ENCODE assay signal across 20 cellular contexts in genomic region chr7:50631639-50632038, GRCh38.
DNase-seq lines count a peak whose midpoint lies in the region; TF ChIP-seq lines count a peak whose summit lies in the region.
"Had no signal": no experiment of that assay in that cellular context is flagged by ENCODE, and none has a peak within 500 bp of the region (broad histone marks: within the 10 kb centered on the region; RNA-seq: fewer than 3 reads in every experiment).

No MANE protein-coding gene starts in this region.

- CTCF ChIA-PET in Caco-2 (lab: Charles Lee), result no interaction called here
- CTCF ChIA-PET in A673 (lab: Charles Lee), result no interaction called here

- BruUV-seq in Caco-2 (replicated peaks; lab: Mats Ljungman, UMichigan) (no TSS peak), A673 (replicated peaks; lab: Mats Ljungman, UMichigan) (no TSS peak)

- no peak overlapping the region for H3K9ac ChIP-seq in HUES6 (ENCODE audit: low read length)
- no peak overlapping the region for H3K9ac ChIP-seq in neuronal stem cell (ENCODE audit: low read depth, low read length, poor library complexity)
- H3K9ac ChIP-seq: BLaER1 treated with 17β-estradiol and CSF1 and Interleukin-3, amounts not matched to agents 10 nM and 100 nM had no signal

- H3K4me1 Mint-ChIP-seq in Caco-2 (ENCODE audit: low read depth, unreplicated experiment), result peaks cover 21% of the 10 kb centered on the region

- H3K4me1 ChIP-seq in Caco-2 (peaks cover 9% of the 10 kb centered on the region), HUES6 (ENCODE audit: control insufficient read depth, insufficient read depth, low read length) (peaks cover 24% of the 10 kb centered on the region), left ventricle myocardium inferior (peaks cover 67% of the 10 kb centered on the region), neuronal stem cell (ENCODE audit: control insufficient read depth in 2 of 2, insufficient read depth in 1 of 2, low read depth in 1 of 2, low read length in 2 of 2) (peaks cover 0 to 16% of the 10 kb centered on the region in 2 donors), A673 (ENCODE audit: insufficient read depth, low read length, poor library complexity, severe bottlenecking) (no peaks in the 10 kb centered on the region)

- H2AFZ ChIP-seq in neuronal stem cell (ENCODE audit: low read length), result no peak overlapping the region

- H3K4me2 ChIP-seq in neuronal stem cell (ENCODE audit: insufficient read depth, low read length, poor library complexity, severe bottlenecking), result no peak overlapping the region
- H3K4me2 ChIP-seq: BLaER1 treated with 17β-estradiol and CSF1 and Interleukin-3, amounts not matched to agents 10 nM and 100 nM had no signal

- no peak overlapping the region for H3K4me3 Mint-ChIP-seq in Caco-2 (ENCODE audit: unreplicated experiment)
- H3K4me3 Mint-ChIP-seq: CD8-positive, alpha-beta T cell had no signal

- peak overlapping the region; percentile 44 for H3K18ac ChIP-seq in neuronal stem cell (ENCODE audit: low read length)

- POLR2A ChIA-PET in Caco-2 (lab: Charles Lee) (no interaction called here), A673 (lab: Charles Lee; ENCODE audit: low non-redundant PET) (no interaction called here)

- H3K36me3 Mint-ChIP-seq in Caco-2 (ENCODE audit: insufficient read depth, unreplicated experiment), result peaks cover 12% of the 10 kb centered on the region
- H3K36me3 Mint-ChIP-seq: CD8-positive, alpha-beta T cell had no signal

- H3K27ac Mint-ChIP-seq in Caco-2 (ENCODE audit: unreplicated experiment), result peak overlapping the region; percentile 29
- H3K27ac Mint-ChIP-seq: CD8-positive, alpha-beta T cell had no signal

- H4K91ac ChIP-seq in neuronal stem cell (ENCODE audit: low read depth, low read length, poor library complexity), result no peak overlapping the region

- H2BK15ac ChIP-seq in neuronal stem cell (ENCODE audit: low read length), result no peak overlapping the region

- H3K36me3 ChIP-seq in Caco-2 (ENCODE audit: control insufficient read depth, insufficient read depth, low read length), result peaks cover under 1% of the 10 kb centered on the region; the same call in 1 of the 2 replicates
- H3K36me3 ChIP-seq in HUES6 (ENCODE audit: control insufficient read depth, insufficient read depth, low read length), result peaks cover under 1% of the 10 kb centered on the region
- peaks cover under 1% of the 10 kb centered on the region for H3K36me3 ChIP-seq in left ventricle myocardium inferior
- peaks cover 1 to 11% of the 10 kb centered on the region in 2 donors for H3K36me3 ChIP-seq in neuronal stem cell (replicated peaks in 1 of 2; ENCODE audit: control insufficient read depth in 2 of 2, insufficient read depth in 2 of 2, low read length in 2 of 2)
- no peaks in the 10 kb centered on the region for H3K36me3 ChIP-seq in A673 (ENCODE audit: insufficient read depth, low read length, poor library complexity, severe bottlenecking)

- DNase-seq in Caco-2 (no peak), left ventricle myocardium inferior (no peak), neuronal stem cell (ENCODE audit: low spot score) (no peak), MV-4-11 (lab: John Stamatoyannopoulos, UW) (no peak), GM10266 (ENCODE audit: extremely low spot score) (no peak), AG08395 (ENCODE audit: low spot score) (no peak), A673 (ENCODE audit: low spot score) (no peak)
- DNase-seq: CD8-positive, alpha-beta T cell; DMS53; EL; GF-D8; Karpas-422; NCI-H1694 treated with DMSO at 0.1 percent for 48 hours; NCI-H446 treated with DMSO at 0.1 percent for 48 hours; NCI-H526 treated with DMSO at 0.1 percent for 48 hours; OCI-M1; SHP77 treated with DMSO at 0.1 percent for 48 hours had no signal

- H3K14ac ChIP-seq in neuronal stem cell (ENCODE audit: low read length), result no peak overlapping the region

- no peak overlapping the region for H2BK12ac ChIP-seq in neuronal stem cell (ENCODE audit: low read length)

- H2BK120ac ChIP-seq in neuronal stem cell (ENCODE audit: low read depth, low read length), result no peak overlapping the region

- H3K9me3 ChIP-seq in Caco-2, result 0 out of 2 replicates have a peak, but pooled peaks cover 3% of the 10 kb centered on the region
- peaks cover 9% of the 10 kb centered on the region; the same call in 1 of the 2 replicates for H3K9me3 ChIP-seq in HUES6 (ENCODE audit: control insufficient read depth, insufficient read depth, low read depth, low read length)
- peaks cover 11% of the 10 kb centered on the region for H3K9me3 ChIP-seq in left ventricle myocardium inferior (replicated peaks)
- peaks cover 0 to 17% of the 10 kb centered on the region in 2 donors for H3K9me3 ChIP-seq in neuronal stem cell (replicated peaks in 1 of 2; ENCODE audit: control insufficient read depth in 2 of 2, insufficient read depth in 1 of 2, low read depth in 1 of 2, low read length in 2 of 2)
- H3K9me3 ChIP-seq in A673 (ENCODE audit: low read depth, low read length, poor library complexity, severe bottlenecking), result no peaks in the 10 kb centered on the region

- intact Hi-C loops in Caco-2 (cut with micrococcal nuclease; ENCODE audit: unreplicated experiment) (loop anchor here (2.0 to 10.0 kb wide), 2 partner anchors 17 to 373 kb away; no protein-coding TSS in a partner anchor), left ventricle myocardium inferior (cut with micrococcal nuclease) (no loop called here), A673 (cut with micrococcal nuclease; ENCODE audit: unreplicated experiment) (loop anchor here (2.0 kb wide), 1 partner anchor 539 kb away; the partner anchor contains the start of gene ZPBP)

- no peaks in the 10 kb centered on the region for H3K27me3 Mint-ChIP-seq in Caco-2 (ENCODE audit: insufficient read depth, unreplicated experiment)

- peak overlapping the region; percentile 40; the same call in 1 of the 2 replicates for H3K27ac ChIP-seq in HUES6 (ENCODE audit: low read depth, low read length)
- peak overlapping the region; percentile 62 for H3K27ac ChIP-seq in left ventricle myocardium inferior (replicated peaks)
- no peak overlapping the region for H3K27ac ChIP-seq in neuronal stem cell (replicated peaks; ENCODE audit: low read length)
- H3K27ac ChIP-seq in A673 (ENCODE audit: low read depth, low read length, poor library complexity, severe bottlenecking), result no peak overlapping the region
- H3K27ac ChIP-seq: BLaER1 treated with 17β-estradiol and CSF1 and Interleukin-3, amounts not matched to agents 10 nM and 100 nM; SK-N-MC had no signal

- H3K4me3 ChIP-seq in Caco-2 (ENCODE audit: low read depth, low read length), result no peak overlapping the region
- H3K4me3 ChIP-seq in HUES6 (ENCODE audit: low read depth, low read length), result no peak overlapping the region
- H3K4me3 ChIP-seq in left ventricle myocardium inferior, result no peak overlapping the region
- H3K4me3 ChIP-seq in neuronal stem cell (ENCODE audit: low read length in 2 of 2), result no peak overlapping the region
- H3K4me3 ChIP-seq in A673 (ENCODE audit: low read depth, low read length, poor library complexity, severe bottlenecking), result no peak overlapping the region
- H3K4me3 ChIP-seq: BLaER1 treated with 17β-estradiol and CSF1 and Interleukin-3, amounts not matched to agents 10 nM and 100 nM; SK-N-MC had no signal

- peaks cover 8% of the 10 kb centered on the region for H3K79me1 ChIP-seq in neuronal stem cell (ENCODE audit: low read depth, low read length)

- H4K8ac ChIP-seq in neuronal stem cell (ENCODE audit: low read depth, low read length), result no peak overlapping the region

- WGBS in neuronal stem cell (ENCODE audit: extremely low coverage in 2 of 2, insufficient read length in 2 of 2, insufficient replicate concordance in 1 of 2), 2 donors, result no CpG with 5 or more reads among the region's 7 CpGs

- H3K4ac ChIP-seq in neuronal stem cell (ENCODE audit: low read length), result no peak overlapping the region

- H3K9me3 Mint-ChIP-seq in Caco-2 (ENCODE audit: unreplicated experiment), result peaks cover 13% of the 10 kb centered on the region
- H3K9me3 Mint-ChIP-seq: CD8-positive, alpha-beta T cell had no signal

- no peak overlapping the region for H2AK5ac ChIP-seq in neuronal stem cell (ENCODE audit: low read depth, low read length)

- TF ChIP-seq CTCF in Caco-2 (IDR thresholded peaks at IDR 0.05; ENCODE audit: insufficient read depth in 1 of 2, low read depth in 1 of 2, low read length in 1 of 2, severe bottlenecking in 1 of 2, unreplicated experiment in 1 of 2) (no peak), left ventricle myocardium inferior (IDR thresholded peaks at IDR 0.05; ENCODE audit: borderline replicate concordance) (no peak), GM10266 (IDR thresholded peaks at IDR 0.05; ENCODE audit: control insufficient read depth, insufficient read depth, low read depth, missing control alignments) (no peak), A673 (conservative IDR thresholded peaks at IDR 0.05; ENCODE audit: low read depth, low read length) (no peak)

- H3K27me3 ChIP-seq in Caco-2 (replicated peaks; ENCODE audit: control insufficient read depth, insufficient read depth, low read length) (no peaks in the 10 kb centered on the region), HUES6 (ENCODE audit: control insufficient read depth, insufficient read depth, low read length) (no peaks in the 10 kb centered on the region), left ventricle myocardium inferior (ENCODE audit: low read depth) (no peaks in the 10 kb centered on the region), neuronal stem cell (ENCODE audit: control insufficient read depth in 3 of 3, insufficient read depth in 3 of 3, low read depth in 1 of 3, low read length in 3 of 3) (no peaks in the 10 kb centered on the region), A673 (replicated peaks; ENCODE audit: insufficient read depth, low read depth, low read length, poor library complexity) (no peaks in the 10 kb centered on the region)
- H3K27me3 ChIP-seq: BLaER1 treated with 17β-estradiol and CSF1 and Interleukin-3, amounts not matched to agents 10 nM and 100 nM had no signal

- no peak overlapping the region for H2BK5ac ChIP-seq in neuronal stem cell (ENCODE audit: low read length)

- no peak overlapping the region for H3K23ac ChIP-seq in neuronal stem cell (ENCODE audit: low read depth, low read length, poor library complexity)

Comparison
In these comparisons a context has a peak if more than half of its experiments do, and no peak if none do; other contexts are left out.
1. H3K27ac ChIP-seq: peak in HUES6 (single experiment) and left ventricle myocardium inferior (single experiment); none in neuronal stem cell (single experiment) and A673 (single experiment).